Comparison of ENCODE assay signal across 1 cellular context in the genomic region with DNA sequence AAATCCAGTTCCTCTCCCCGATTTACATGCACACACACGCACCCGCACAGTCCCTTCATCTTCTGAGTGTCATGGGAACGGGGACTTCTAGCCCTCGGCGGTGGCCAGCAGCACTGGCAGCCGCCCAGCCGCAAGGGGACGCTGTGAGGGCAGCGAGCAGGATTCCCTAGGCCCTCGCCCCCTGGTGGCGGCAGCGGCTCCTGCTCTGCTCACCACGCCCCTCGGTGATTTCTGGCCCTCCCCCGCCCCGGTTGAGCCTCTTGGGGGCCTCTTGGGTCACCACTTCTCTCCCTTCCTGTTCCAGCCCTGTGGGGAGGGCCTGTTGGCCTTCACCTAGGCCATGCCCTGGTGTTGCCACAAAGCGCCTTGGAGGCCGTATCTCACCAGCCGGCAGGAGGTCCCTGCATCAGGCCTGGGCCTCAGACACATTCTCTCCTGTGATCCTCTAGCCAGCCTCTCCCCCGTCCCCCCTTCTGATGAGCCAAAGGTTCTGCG.
TF ChIP-seq lines count a peak whose summit lies in the region.

No MANE protein-coding gene starts in this region.

TF ChIP-seq in HepG2, 621 proteins besides CTCF, POLR2A, EP300 and RAD21 (continued from another document and continues in another):
- TF ChIP-seq, protein P1, sequence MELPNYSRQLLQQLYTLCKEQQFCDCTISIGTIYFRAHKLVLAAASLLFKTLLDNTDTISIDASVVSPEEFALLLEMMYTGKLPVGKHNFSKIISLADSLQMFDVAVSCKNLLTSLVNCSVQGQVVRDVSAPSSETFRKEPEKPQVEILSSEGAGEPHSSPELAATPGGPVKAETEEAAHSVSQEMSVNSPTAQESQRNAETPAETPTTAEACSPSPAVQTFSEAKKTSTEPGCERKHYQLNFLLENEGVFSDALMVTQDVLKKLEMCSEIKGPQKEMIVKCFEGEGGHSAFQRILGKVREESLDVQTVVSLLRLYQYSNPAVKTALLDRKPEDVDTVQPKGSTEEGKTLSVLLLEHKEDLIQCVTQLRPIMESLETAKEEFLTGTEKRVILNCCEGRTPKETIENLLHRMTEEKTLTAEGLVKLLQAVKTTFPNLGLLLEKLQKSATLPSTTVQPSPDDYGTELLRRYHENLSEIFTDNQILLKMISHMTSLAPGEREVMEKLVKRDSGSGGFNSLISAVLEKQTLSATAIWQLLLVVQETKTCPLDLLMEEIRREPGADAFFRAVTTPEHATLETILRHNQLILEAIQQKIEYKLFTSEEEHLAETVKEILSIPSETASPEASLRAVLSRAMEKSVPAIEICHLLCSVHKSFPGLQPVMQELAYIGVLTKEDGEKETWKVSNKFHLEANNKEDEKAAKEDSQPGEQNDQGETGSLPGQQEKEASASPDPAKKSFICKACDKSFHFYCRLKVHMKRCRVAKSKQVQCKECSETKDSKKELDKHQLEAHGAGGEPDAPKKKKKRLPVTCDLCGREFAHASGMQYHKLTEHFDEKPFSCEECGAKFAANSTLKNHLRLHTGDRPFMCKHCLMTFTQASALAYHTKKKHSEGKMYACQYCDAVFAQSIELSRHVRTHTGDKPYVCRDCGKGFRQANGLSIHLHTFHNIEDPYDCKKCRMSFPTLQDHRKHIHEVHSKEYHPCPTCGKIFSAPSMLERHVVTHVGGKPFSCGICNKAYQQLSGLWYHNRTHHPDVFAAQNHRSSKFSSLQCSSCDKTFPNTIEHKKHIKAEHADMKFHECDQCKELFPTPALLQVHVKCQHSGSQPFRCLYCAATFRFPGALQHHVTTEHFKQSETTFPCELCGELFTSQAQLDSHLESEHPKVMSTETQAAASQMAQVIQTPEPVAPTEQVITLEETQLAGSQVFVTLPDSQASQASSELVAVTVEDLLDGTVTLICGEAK (IDR thresholded peaks at IDR 0.05): no peak
- TF ChIP-seq, protein P1 (CRISPR knock-in tag; IDR thresholded peaks at IDR 0.05): no peak
- TF ChIP-seq SSRP1 (CRISPR knock-in tag; IDR thresholded peaks at IDR 0.05): no peak
- TF ChIP-seq FOXK2 (IDR thresholded peaks at IDR 0.05): no peak
- TF ChIP-seq ZNF558 (CRISPR knock-in tag; IDR thresholded peaks at IDR 0.05; ENCODE audit: borderline replicate concordance): no peak
- TF ChIP-seq PRPF4 (IDR thresholded peaks at IDR 0.05; ENCODE audit: low read depth, low read length, poor library complexity, severe bottlenecking): no peak
- TF ChIP-seq ZSCAN31 (CRISPR knock-in tag; IDR thresholded peaks at IDR 0.05; ENCODE audit: low read depth): 0 out of 2 replicates have a peak, but pooled peaks have one; percentile 46
- TF ChIP-seq, protein P2, sequence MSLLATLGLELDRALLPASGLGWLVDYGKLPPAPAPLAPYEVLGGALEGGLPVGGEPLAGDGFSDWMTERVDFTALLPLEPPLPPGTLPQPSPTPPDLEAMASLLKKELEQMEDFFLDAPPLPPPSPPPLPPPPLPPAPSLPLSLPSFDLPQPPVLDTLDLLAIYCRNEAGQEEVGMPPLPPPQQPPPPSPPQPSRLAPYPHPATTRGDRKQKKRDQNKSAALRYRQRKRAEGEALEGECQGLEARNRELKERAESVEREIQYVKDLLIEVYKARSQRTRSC (CRISPR knock-in tag; IDR thresholded peaks at IDR 0.05; ENCODE audit: low read depth): no peak
- TF ChIP-seq SKI (IDR thresholded peaks at IDR 0.05; ENCODE audit: partially characterized antibody): no peak
- TF ChIP-seq, protein P3, sequence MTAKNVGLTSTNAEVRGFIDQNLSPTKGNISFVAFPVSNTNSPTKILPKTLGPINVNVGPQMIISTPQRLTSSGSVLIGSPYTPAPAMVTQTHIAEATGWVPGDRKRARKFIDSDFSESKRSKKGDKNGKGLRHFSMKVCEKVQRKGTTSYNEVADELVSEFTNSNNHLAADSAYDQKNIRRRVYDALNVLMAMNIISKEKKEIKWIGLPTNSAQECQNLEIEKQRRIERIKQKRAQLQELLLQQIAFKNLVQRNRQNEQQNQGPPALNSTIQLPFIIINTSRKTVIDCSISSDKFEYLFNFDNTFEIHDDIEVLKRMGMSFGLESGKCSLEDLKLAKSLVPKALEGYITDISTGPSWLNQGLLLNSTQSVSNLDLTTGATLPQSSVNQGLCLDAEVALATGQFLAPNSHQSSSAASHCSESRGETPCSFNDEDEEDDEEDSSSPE (CRISPR knock-in tag; IDR thresholded peaks at IDR 0.05): 0 out of 2 replicates have a peak, but pooled peaks have one; percentile 38
- no peak for TF ChIP-seq ZFP36L2 (CRISPR knock-in tag; IDR thresholded peaks at IDR 0.05)
- TF ChIP-seq NCOA2 (CRISPR knock-in tag; IDR thresholded peaks at IDR 0.05): 0 out of 2 replicates have a peak, but pooled peaks have one; percentile 32
- peak; percentile 31; the same call in 1 of the 2 replicates for TF ChIP-seq ZNF263 (CRISPR knock-in tag; IDR thresholded peaks at IDR 0.05)
- TF ChIP-seq HHEX (CRISPR knock-in tag; IDR thresholded peaks at IDR 0.05): no peak
- TF ChIP-seq IKZF4 (CRISPR knock-in tag; IDR thresholded peaks at IDR 0.05; ENCODE audit: borderline replicate concordance, low read depth, not compliant biosample characterization): no peak
- TF ChIP-seq NR2C2 (CRISPR knock-in tag; IDR thresholded peaks at IDR 0.05; ENCODE audit: borderline replicate concordance): no peak
- TF ChIP-seq, protein P4, sequence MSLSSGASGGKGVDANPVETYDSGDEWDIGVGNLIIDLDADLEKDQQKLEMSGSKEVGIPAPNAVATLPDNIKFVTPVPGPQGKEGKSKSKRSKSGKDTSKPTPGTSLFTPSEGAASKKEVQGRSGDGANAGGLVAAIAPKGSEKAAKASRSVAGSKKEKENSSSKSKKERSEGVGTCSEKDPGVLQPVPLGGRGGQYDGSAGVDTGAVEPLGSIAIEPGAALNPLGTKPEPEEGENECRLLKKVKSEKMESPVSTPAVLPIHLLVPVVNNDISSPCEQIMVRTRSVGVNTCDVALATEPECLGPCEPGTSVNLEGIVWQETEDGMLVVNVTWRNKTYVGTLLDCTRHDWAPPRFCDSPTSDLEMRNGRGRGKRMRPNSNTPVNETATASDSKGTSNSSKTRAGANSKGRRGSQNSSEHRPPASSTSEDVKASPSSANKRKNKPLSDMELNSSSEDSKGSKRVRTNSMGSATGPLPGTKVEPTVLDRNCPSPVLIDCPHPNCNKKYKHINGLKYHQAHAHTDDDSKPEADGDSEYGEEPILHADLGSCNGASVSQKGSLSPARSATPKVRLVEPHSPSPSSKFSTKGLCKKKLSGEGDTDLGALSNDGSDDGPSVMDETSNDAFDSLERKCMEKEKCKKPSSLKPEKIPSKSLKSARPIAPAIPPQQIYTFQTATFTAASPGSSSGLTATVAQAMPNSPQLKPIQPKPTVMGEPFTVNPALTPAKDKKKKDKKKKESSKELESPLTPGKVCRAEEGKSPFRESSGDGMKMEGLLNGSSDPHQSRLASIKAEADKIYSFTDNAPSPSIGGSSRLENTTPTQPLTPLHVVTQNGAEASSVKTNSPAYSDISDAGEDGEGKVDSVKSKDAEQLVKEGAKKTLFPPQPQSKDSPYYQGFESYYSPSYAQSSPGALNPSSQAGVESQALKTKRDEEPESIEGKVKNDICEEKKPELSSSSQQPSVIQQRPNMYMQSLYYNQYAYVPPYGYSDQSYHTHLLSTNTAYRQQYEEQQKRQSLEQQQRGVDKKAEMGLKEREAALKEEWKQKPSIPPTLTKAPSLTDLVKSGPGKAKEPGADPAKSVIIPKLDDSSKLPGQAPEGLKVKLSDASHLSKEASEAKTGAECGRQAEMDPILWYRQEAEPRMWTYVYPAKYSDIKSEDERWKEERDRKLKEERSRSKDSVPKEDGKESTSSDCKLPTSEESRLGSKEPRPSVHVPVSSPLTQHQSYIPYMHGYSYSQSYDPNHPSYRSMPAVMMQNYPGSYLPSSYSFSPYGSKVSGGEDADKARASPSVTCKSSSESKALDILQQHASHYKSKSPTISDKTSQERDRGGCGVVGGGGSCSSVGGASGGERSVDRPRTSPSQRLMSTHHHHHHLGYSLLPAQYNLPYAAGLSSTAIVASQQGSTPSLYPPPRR (CRISPR knock-in tag; IDR thresholded peaks at IDR 0.05; ENCODE audit: borderline replicate concordance): peak; percentile 33; the same call in 1 of the 2 replicates
- TF ChIP-seq ZNF564 (CRISPR knock-in tag; IDR thresholded peaks at IDR 0.05): no peak
- TF ChIP-seq, protein P5, sequence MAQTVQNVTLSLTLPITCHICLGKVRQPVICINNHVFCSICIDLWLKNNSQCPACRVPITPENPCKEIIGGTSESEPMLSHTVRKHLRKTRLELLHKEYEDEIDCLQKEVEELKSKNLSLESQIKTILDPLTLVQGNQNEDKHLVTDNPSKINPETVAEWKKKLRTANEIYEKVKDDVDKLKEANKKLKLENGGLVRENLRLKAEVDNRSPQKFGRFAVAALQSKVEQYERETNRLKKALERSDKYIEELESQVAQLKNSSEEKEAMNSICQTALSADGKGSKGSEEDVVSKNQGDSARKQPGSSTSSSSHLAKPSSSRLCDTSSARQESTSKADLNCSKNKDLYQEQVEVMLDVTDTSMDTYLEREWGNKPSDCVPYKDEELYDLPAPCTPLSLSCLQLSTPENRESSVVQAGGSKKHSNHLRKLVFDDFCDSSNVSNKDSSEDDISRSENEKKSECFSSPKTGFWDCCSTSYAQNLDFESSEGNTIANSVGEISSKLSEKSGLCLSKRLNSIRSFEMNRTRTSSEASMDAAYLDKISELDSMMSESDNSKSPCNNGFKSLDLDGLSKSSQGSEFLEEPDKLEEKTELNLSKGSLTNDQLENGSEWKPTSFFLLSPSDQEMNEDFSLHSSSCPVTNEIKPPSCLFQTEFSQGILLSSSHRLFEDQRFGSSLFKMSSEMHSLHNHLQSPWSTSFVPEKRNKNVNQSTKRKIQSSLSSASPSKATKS (CRISPR knock-in tag; IDR thresholded peaks at IDR 0.05): no peak
- peak; percentile 57 for TF ChIP-seq RARA (CRISPR knock-in tag; IDR thresholded peaks at IDR 0.05)
- peak; percentile 79 for TF ChIP-seq THAP11 (CRISPR knock-in tag; IDR thresholded peaks at IDR 0.05)
- TF ChIP-seq, protein P6, sequence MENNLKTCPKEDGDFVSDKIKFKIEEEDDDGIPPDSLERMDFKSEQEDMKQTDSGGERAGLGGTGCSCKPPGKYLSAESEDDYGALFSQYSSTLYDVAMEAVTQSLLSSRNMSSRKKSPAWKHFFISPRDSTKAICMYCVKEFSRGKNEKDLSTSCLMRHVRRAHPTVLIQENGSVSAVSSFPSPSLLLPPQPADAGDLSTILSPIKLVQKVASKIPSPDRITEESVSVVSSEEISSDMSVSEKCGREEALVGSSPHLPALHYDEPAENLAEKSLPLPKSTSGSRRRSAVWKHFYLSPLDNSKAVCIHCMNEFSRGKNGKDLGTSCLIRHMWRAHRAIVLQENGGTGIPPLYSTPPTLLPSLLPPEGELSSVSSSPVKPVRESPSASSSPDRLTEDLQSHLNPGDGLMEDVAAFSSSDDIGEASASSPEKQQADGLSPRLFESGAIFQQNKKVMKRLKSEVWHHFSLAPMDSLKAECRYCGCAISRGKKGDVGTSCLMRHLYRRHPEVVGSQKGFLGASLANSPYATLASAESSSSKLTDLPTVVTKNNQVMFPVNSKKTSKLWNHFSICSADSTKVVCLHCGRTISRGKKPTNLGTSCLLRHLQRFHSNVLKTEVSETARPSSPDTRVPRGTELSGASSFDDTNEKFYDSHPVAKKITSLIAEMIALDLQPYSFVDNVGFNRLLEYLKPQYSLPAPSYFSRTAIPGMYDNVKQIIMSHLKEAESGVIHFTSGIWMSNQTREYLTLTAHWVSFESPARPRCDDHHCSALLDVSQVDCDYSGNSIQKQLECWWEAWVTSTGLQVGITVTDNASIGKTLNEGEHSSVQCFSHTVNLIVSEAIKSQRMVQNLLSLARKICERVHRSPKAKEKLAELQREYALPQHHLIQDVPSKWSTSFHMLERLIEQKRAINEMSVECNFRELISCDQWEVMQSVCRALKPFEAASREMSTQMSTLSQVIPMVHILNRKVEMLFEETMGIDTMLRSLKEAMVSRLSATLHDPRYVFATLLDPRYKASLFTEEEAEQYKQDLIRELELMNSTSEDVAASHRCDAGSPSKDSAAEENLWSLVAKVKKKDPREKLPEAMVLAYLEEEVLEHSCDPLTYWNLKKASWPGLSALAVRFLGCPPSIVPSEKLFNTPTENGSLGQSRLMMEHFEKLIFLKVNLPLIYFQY (CRISPR knock-in tag; IDR thresholded peaks at IDR 0.05; ENCODE audit: borderline replicate concordance): peak; percentile 59; the same call in 1 of the 2 replicates
- peak; percentile 43; the same call in 1 of the 2 replicates for TF ChIP-seq JUND (CRISPR knock-in tag; IDR thresholded peaks at IDR 0.05)
- no peak for TF ChIP-seq CAMTA2 (CRISPR knock-in tag; IDR thresholded peaks at IDR 0.05; ENCODE audit: borderline replicate concordance)
- TF ChIP-seq PAX8 (CRISPR knock-in tag; IDR thresholded peaks at IDR 0.05; ENCODE audit: borderline replicate concordance): no peak
- TF ChIP-seq, protein P7, sequence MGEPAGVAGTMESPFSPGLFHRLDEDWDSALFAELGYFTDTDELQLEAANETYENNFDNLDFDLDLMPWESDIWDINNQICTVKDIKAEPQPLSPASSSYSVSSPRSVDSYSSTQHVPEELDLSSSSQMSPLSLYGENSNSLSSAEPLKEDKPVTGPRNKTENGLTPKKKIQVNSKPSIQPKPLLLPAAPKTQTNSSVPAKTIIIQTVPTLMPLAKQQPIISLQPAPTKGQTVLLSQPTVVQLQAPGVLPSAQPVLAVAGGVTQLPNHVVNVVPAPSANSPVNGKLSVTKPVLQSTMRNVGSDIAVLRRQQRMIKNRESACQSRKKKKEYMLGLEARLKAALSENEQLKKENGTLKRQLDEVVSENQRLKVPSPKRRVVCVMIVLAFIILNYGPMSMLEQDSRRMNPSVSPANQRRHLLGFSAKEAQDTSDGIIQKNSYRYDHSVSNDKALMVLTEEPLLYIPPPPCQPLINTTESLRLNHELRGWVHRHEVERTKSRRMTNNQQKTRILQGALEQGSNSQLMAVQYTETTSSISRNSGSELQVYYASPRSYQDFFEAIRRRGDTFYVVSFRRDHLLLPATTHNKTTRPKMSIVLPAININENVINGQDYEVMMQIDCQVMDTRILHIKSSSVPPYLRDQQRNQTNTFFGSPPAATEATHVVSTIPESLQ (CRISPR knock-in tag; conservative IDR thresholded peaks at IDR 0.05): no peak
- TF ChIP-seq ATF1 (CRISPR knock-in tag; IDR thresholded peaks at IDR 0.05): no peak
- no peak for TF ChIP-seq TAF15 (IDR thresholded peaks at IDR 0.05; ENCODE audit: low read depth, low read length, poor library complexity, severe bottlenecking)
